Comparison of ENCODE assay signal across 28 cellular contexts in genomic region chr9:76153902-76154629, GRCh38.
DNase-seq lines count a peak whose midpoint lies in the region; FAIRE-seq and TF ChIP-seq lines count a peak whose summit lies in the region.
"Had no signal": no experiment of that assay in that cellular context is flagged by ENCODE, and none has a peak within 500 bp of the region (broad histone marks: within the 10 kb centered on the region; RNA-seq: fewer than 3 reads in every experiment).

No MANE protein-coding gene starts in this region.

- no peak overlapping the region for H3K27ac ChIP-seq in keratinocyte (ENCODE audit: control insufficient read depth, insufficient read depth, low read length)
- H3K27ac ChIP-seq in tibial artery = no peak overlapping the region
- H3K27ac ChIP-seq: 22Rv1, cardiac muscle cell, epithelial cell of prostate, SK-N-MC, suprapubic skin had no signal

- no peak overlapping the region for H3K9ac ChIP-seq in keratinocyte (ENCODE audit: control insufficient read depth, extremely low read depth, insufficient read depth, low read length)

- no peaks in the 10 kb centered on the region for H3K9me1 ChIP-seq in keratinocyte (ENCODE audit: control insufficient read depth, extremely low read depth, insufficient read depth, low read length)

- H3K27me3 ChIP-seq in keratinocyte (ENCODE audit: control insufficient read depth, extremely low read depth, insufficient read depth, low read length) = no peaks in the 10 kb centered on the region
- H3K27me3 ChIP-seq in tibial artery = no peaks in the 10 kb centered on the region
- H3K27me3 ChIP-seq: cardiac muscle cell, suprapubic skin had no signal

- H2AFZ ChIP-seq in keratinocyte (ENCODE audit: control insufficient read depth, low read length) = no peak overlapping the region

- peak; percentile 57 for DNase-seq in NCI-H1105 treated with DMSO at 0.1 percent for 48 hours (lab: John Stamatoyannopoulos, UW)
- no peak for DNase-seq in NCI-H1105 (lab: John Stamatoyannopoulos, UW)
- peak; percentile 71 for DNase-seq in NCI-H2029 treated with DMSO at 0.1 percent for 48 hours (lab: John Stamatoyannopoulos, UW)
- no peak for DNase-seq in keratinocyte (ENCODE audit: low read depth, low spot score)
- peak; percentile 71 for DNase-seq in renal cortical epithelial cell (ENCODE audit: low read depth)
- DNase-seq in islet precursor cell = no peak
- DNase-seq in activated effector memory CD4-positive, alpha-beta T cell treated with Interleukin-2 at 50 U/mL for 16 hours = no peak
- no peak for DNase-seq in tibial artery
- DNase-seq: activated CD4-positive, alpha-beta T cell treated with anti-CD3 and anti-CD28 coated beads, Interleukin-2, amount 50 U/mL, for 4 hours; activated T-cell treated with anti-CD3 and anti-CD28 coated beads, Interleukin-2, amount 50 U/mL, for 48 hours; Caco-2; cortex of kidney; effector memory CD4-positive, alpha-beta T cell; mammary epithelial cell; MV-4-11; NCI-H2081 treated with DMSO at 0.1 percent for 48 hours; retina; small intestine; stimulated activated naive CD4-positive, alpha-beta T cell had no signal

- no peak overlapping the region for H3K4me2 ChIP-seq in keratinocyte (ENCODE audit: control insufficient read depth, extremely low read depth, insufficient read depth, low read depth, low read length)

- peak; percentile 23 for FAIRE-seq in keratinocyte (lab: Jason Lieb, UNC)
- FAIRE-seq: astrocyte, islet of Langerhans, small intestine, TTC549, urothelium cell line had no signal

- H3K4me1 ChIP-seq in keratinocyte (ENCODE audit: control insufficient read depth, extremely low read depth, insufficient read depth, low read length) (no peaks in the 10 kb centered on the region), tibial artery (no peaks in the 10 kb centered on the region)
- H3K4me1 ChIP-seq: Caco-2, suprapubic skin had no signal

- H3K79me2 ChIP-seq in keratinocyte (ENCODE audit: control insufficient read depth, insufficient read depth, low read length) = no peaks in the 10 kb centered on the region

- TF ChIP-seq CTCF in keratinocyte (optimal IDR thresholded peaks at IDR 0.05 in 1 of 3, IDR thresholded peaks at IDR 0.05 in 1 of 3, conservative IDR thresholded peaks at IDR 0.05 in 1 of 3; ENCODE audit: extremely low read depth in 1 of 3, insufficient read depth in 2 of 3, low read length in 3 of 3) (no peak), tibial artery (IDR thresholded peaks at IDR 0.05) (no peak)

- H3K4me3 ChIP-seq in keratinocyte (ENCODE audit: control insufficient read depth in 2 of 3, extremely low read depth in 1 of 3, insufficient read depth in 2 of 3, low read depth in 1 of 3, low read length in 3 of 3) (no peak overlapping the region), tibial artery (no peak overlapping the region)
- H3K4me3 ChIP-seq: cardiac muscle cell, SK-N-MC, suprapubic skin had no signal

- H3K36me3 ChIP-seq in keratinocyte (ENCODE audit: control insufficient read depth in 2 of 2, extremely low read depth in 1 of 2, insufficient read depth in 2 of 2, low read length in 2 of 2) = no peaks in the 10 kb centered on the region
- H3K36me3 ChIP-seq in tibial artery = peaks cover 4 to 8% (median 5%) of the 10 kb centered on the region in 3 donors
- H3K36me3 ChIP-seq: cardiac muscle cell had no signal

- H3K9me3 ChIP-seq in keratinocyte (ENCODE audit: control insufficient read depth, low read depth, low read length) (no peaks in the 10 kb centered on the region), tibial artery (no peaks in the 10 kb centered on the region)
- H3K9me3 ChIP-seq: Caco-2, suprapubic skin had no signal

- intact Hi-C loops in tibial artery (cut with DNase I; ENCODE audit: low total_unique reads) = loop anchor here (10.0 kb wide), 1 partner anchor 141 kb away; no protein-coding TSS in a partner anchor

- dilution Hi-C loops in keratinocyte (cut with MboI; ENCODE audit: extremely low pct_ligation_motif_present, low sequenced_read_pairs) = no loop called here

- H4K20me1 ChIP-seq in keratinocyte (ENCODE audit: control insufficient read depth, extremely low read depth, insufficient read depth, low read length) = no peaks in the 10 kb centered on the region

Comparison
In these comparisons a context has a peak if more than half of its experiments do, and no peak if none do; other contexts are left out.
1. DNase-seq: peak in NCI-H1105 treated with DMSO at 0.1 percent for 48 hours (single experiment), NCI-H2029 treated with DMSO at 0.1 percent for 48 hours (single experiment) and renal cortical epithelial cell (single experiment); none in NCI-H1105 (single experiment), keratinocyte (single experiment), islet precursor cell (single experiment), activated effector memory CD4-positive, alpha-beta T cell treated with Interleukin-2 at 50 U/mL for 16 hours (single experiment) and tibial artery (0 of 2).